Comparison of ENCODE assay signal across 37 cellular contexts in genomic region chr10:27451054-27451453, GRCh38.
"Had no signal": no experiment of that assay in that cellular context is flagged by ENCODE, and none has a peak within 500 bp of the region (broad histone marks: within the 10 kb centered on the region; RNA-seq: fewer than 3 reads in every experiment).

No MANE protein-coding gene starts in this region.

- H3K27me3 ChIP-seq: adrenal gland, body of pancreas, brain microvascular endothelial cell, breast epithelium had no signal

- H3K4me3 Mint-ChIP-seq: activated CD4-positive, alpha-beta memory T cell treated with anti-CD3 and anti-CD28 coated beads, Interleukin-2, amount 10 ng/mL, durations not matched to agents 7 days and 5 days; activated CD4-positive, alpha-beta T cell treated with anti-CD3 and anti-CD28 coated beads for 36 hours; activated CD4-positive, alpha-beta T cell treated with anti-CD3 and anti-CD28 coated beads, Interleukin-2, amount 10 ng/mL, durations not matched to agents 7 days and 5 days; activated naive CD4-positive, alpha-beta T cell treated with anti-CD3 and anti-CD28 coated beads for 36 hours; activated naive CD8-positive, alpha-beta T cell treated with anti-CD3 and anti-CD28 coated beads for 36 hours; activated T-cell treated with anti-CD3 and anti-CD28 coated beads, Interleukin-2, amount 50 U/mL, for 4 hours; activated T-cell treated with anti-CD3 and anti-CD28 coated beads, Interleukin-2, amount 50 U/mL, for 72 hours; activated T-helper 1 cell treated with anti-CD3 and anti-CD28 coated beads, Interleukin-12 subunit alpha, Interleukin-12 subunit beta, Interleukin-2, Interleukin-4 antibody, amounts not matched to agents 30 ng/mL and 10 ng/mL and 1 ng/mL, durations not matched to agents 14 hours and 24 hours and 36 hours; activated T-helper 17 cell treated with anti-CD3 and anti-CD28 coated beads, Interleukin-2, amount 50 U/mL, for 72 hours; T-helper 1 cell treated with Interleukin-12 subunit alpha and Interleukin-12 subunit beta and Interleukin-4 antibody, amounts not matched to agents 30 μg/mL and 1 μg/mL, for 36 hours; T-helper 2 cell treated with Interferon-gamma antibody and Interleukin-4, amounts not matched to agents 5 μg/mL and 100 μg/mL, for 36 hours; WTC11 had no signal

- H3K36me3 ChIP-seq: adrenal gland, brain microvascular endothelial cell, breast epithelium, WERI-Rb-1 had no signal

- H3K9me3 Mint-ChIP-seq: activated CD4-positive, alpha-beta memory T cell treated with anti-CD3 and anti-CD28 coated beads, Interleukin-2, amount 10 ng/mL, durations not matched to agents 7 days and 5 days; activated CD4-positive, alpha-beta T cell treated with anti-CD3 and anti-CD28 coated beads, Interleukin-2, amount 10 ng/mL, durations not matched to agents 7 days and 5 days; activated naive CD4-positive, alpha-beta T cell treated with anti-CD3 and anti-CD28 coated beads for 36 hours; activated naive CD4-positive, alpha-beta T cell treated with anti-CD3 and anti-CD28 coated beads, Interleukin-2, amount 50 U/mL, for 72 hours; activated naive CD8-positive, alpha-beta T cell treated with anti-CD3 and anti-CD28 coated beads for 36 hours; activated T-cell treated with anti-CD3 and anti-CD28 coated beads, Interleukin-2, amount 50 U/mL, for 4 hours; activated T-cell treated with anti-CD3 and anti-CD28 coated beads, Interleukin-2, amount 50 U/mL, for 72 hours; activated T-helper 1 cell treated with anti-CD3 and anti-CD28 coated beads, Interleukin-12 subunit alpha, Interleukin-12 subunit beta, Interleukin-2, Interleukin-4 antibody, amounts not matched to agents 30 ng/mL and 10 ng/mL and 1 ng/mL, durations not matched to agents 14 hours and 24 hours and 36 hours; activated T-helper 17 cell treated with anti-CD3 and anti-CD28 coated beads, Interleukin-2, amount 50 U/mL, for 72 hours; T-helper 1 cell treated with Interleukin-12 subunit alpha and Interleukin-12 subunit beta and Interleukin-4 antibody, amounts not matched to agents 30 μg/mL and 1 μg/mL, for 36 hours; T-helper 2 cell treated with Interferon-gamma antibody and Interleukin-4, amounts not matched to agents 5 μg/mL and 100 μg/mL, for 36 hours; WTC11 had no signal

- H3K27ac Mint-ChIP-seq: activated CD4-positive, alpha-beta memory T cell treated with anti-CD3 and anti-CD28 coated beads, Interleukin-2, amount 10 ng/mL, durations not matched to agents 7 days and 5 days; activated CD4-positive, alpha-beta T cell treated with anti-CD3 and anti-CD28 coated beads for 36 hours; activated CD4-positive, alpha-beta T cell treated with anti-CD3 and anti-CD28 coated beads, Interleukin-2, amount 10 ng/mL, durations not matched to agents 7 days and 5 days; activated naive CD4-positive, alpha-beta T cell treated with anti-CD3 and anti-CD28 coated beads for 36 hours; activated naive CD4-positive, alpha-beta T cell treated with anti-CD3 and anti-CD28 coated beads, Interleukin-2, amount 50 U/mL, for 72 hours; activated naive CD8-positive, alpha-beta T cell treated with anti-CD3 and anti-CD28 coated beads for 36 hours; activated T-cell treated with anti-CD3 and anti-CD28 coated beads, Interleukin-2, amount 50 U/mL, for 72 hours; activated T-helper 1 cell treated with anti-CD3 and anti-CD28 coated beads, Interleukin-12 subunit alpha, Interleukin-12 subunit beta, Interleukin-2, Interleukin-4 antibody, amounts not matched to agents 30 ng/mL and 10 ng/mL and 1 ng/mL, durations not matched to agents 14 hours and 24 hours and 36 hours; activated T-helper 17 cell treated with anti-CD3 and anti-CD28 coated beads, Interleukin-2, amount 50 U/mL, for 72 hours; T-helper 1 cell treated with Interleukin-12 subunit alpha and Interleukin-12 subunit beta and Interleukin-4 antibody, amounts not matched to agents 30 μg/mL and 1 μg/mL, for 36 hours; T-helper 2 cell treated with Interferon-gamma antibody and Interleukin-4, amounts not matched to agents 5 μg/mL and 100 μg/mL, for 36 hours; WTC11 had no signal

- H3K4me1 Mint-ChIP-seq: WTC11 had no signal

- H3K36me3 Mint-ChIP-seq: activated naive CD4-positive, alpha-beta T cell treated with anti-CD3 and anti-CD28 coated beads, Interleukin-2, amount 50 U/mL, for 72 hours; activated naive CD8-positive, alpha-beta T cell treated with anti-CD3 and anti-CD28 coated beads for 36 hours; WTC11 had no signal

- H3K9me3 ChIP-seq: adrenal gland, body of pancreas, breast epithelium had no signal

- H3K27me3 Mint-ChIP-seq: activated CD4-positive, alpha-beta memory T cell treated with anti-CD3 and anti-CD28 coated beads, Interleukin-2, amount 10 ng/mL, durations not matched to agents 7 days and 5 days; activated CD4-positive, alpha-beta T cell treated with anti-CD3 and anti-CD28 coated beads for 36 hours; activated naive CD8-positive, alpha-beta T cell treated with anti-CD3 and anti-CD28 coated beads for 36 hours; activated T-helper 17 cell treated with anti-CD3 and anti-CD28 coated beads, Interleukin-2, amount 50 U/mL, for 72 hours had no signal

- H3K27ac ChIP-seq: adrenal gland, body of pancreas, brain microvascular endothelial cell, breast epithelium, WERI-Rb-1 had no signal

- ATAC-seq: activated CD4-positive, alpha-beta T cell treated with anti-CD3 and anti-CD28 coated beads for 36 hours; activated CD4-positive, CD25-positive, alpha-beta regulatory T cell treated with anti-CD3 and anti-CD28 coated beads, Interleukin-2, amount 50 U/mL, for 24 hours; activated naive CD4-positive, alpha-beta T cell treated with anti-CD3 and anti-CD28 coated beads, Interleukin-2, amount 50 U/mL, for 72 hours; activated T-cell treated with anti-CD3 and anti-CD28 coated beads, Interleukin-2, amount 50 U/mL, for 4 hours; activated T-cell treated with anti-CD3 and anti-CD28 coated beads, Interleukin-2, amount 50 U/mL, for 72 hours; activated T-helper 17 cell treated with anti-CD3 and anti-CD28 coated beads, Interleukin-2, amount 50 U/mL, for 72 hours; body of pancreas; WTC11 had no signal

- H3K4me1 ChIP-seq: adrenal gland, body of pancreas, breast epithelium had no signal

- FAIRE-seq: astrocyte had no signal

- DNase-seq: activated CD4-positive, alpha-beta memory T cell treated with anti-CD3 and anti-CD28 coated beads, Interleukin-2, amount 10 ng/mL, durations not matched to agents 7 days and 5 days; activated CD4-positive, alpha-beta T cell treated with anti-CD3 and anti-CD28 coated beads for 1 hour; activated CD4-positive, alpha-beta T cell treated with anti-CD3 and anti-CD28 coated beads for 36 hours; activated CD4-positive, alpha-beta T cell treated with anti-CD3 and anti-CD28 coated beads for 48 hours; activated CD4-positive, alpha-beta T cell treated with anti-CD3 and anti-CD28 coated beads, Interleukin-2, amount 10 ng/mL, durations not matched to agents 7 days and 5 days; activated CD4-positive, alpha-beta T cell treated with anti-CD3 and anti-CD28 coated beads, Interleukin-2, amount 50 U/mL, for 48 hours; activated CD4-positive, CD25-positive, alpha-beta regulatory T cell; activated CD8-positive, alpha-beta memory T cell treated with anti-CD3 and anti-CD28 coated beads, Interleukin-2, amount 50 U/mL, for 4 hours; activated effector memory CD4-positive, alpha-beta T cell treated with anti-CD3 and anti-CD28 coated beads, Interleukin-2, amount 50 U/mL, for 16 hours; activated gamma-delta T cell treated with Interleukin-2 at 50 U/mL for 16 hours; activated naive CD4-positive, alpha-beta T cell; activated naive CD4-positive, alpha-beta T cell treated with anti-CD3 and anti-CD28 coated beads for 36 hours; activated naive CD4-positive, alpha-beta T cell treated with anti-CD3 and anti-CD28 coated beads, Interleukin-2, amount 50 U/mL, for 16 hours; activated naive CD8-positive, alpha-beta T cell treated with anti-CD3 and anti-CD28 coated beads for 36 hours; activated T-cell treated with anti-CD3 and anti-CD28 coated beads for 4 hours; activated T-cell treated with anti-CD3 and anti-CD28 coated beads, Interleukin-2, amount 50 U/mL, for 1 hour; activated T-cell treated with anti-CD3 and anti-CD28 coated beads, Interleukin-2, amount 50 U/mL, for 4 hours; activated T-cell treated with anti-CD3 and anti-CD28 coated beads, Interleukin-2, amount 50 U/mL, for 72 hours; adrenal gland; amniotic stem cell; aorta; body of pancreas; brain microvascular endothelial cell; central memory CD4-positive, alpha-beta T cell; T-helper 1 cell; T-helper 2 cell; T-helper 9 cell; WERI-Rb-1 had no signal

- H3K4me3 ChIP-seq: adrenal gland, body of pancreas, breast epithelium had no signal
